ENCODE assay signal across 8 cellular contexts in the genomic region with DNA sequence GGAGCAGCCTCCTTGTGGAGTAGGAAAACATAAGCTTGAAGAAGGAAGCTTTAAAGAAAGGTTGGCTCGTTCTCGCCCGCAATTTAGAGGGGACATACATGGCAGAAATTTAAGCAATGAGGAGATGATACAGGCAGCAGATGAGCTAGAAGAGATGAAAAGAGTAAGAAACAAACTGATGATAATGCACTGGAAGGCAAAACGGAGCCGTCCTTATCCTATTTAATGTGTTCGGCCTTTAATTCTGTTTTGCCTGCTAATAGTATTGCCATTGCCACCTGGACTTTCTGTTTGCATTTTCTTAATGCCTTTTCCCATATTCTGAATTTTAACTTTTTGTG. TPM values are rescaled to one million over a fixed set of nuclear protein-coding genes. Genes with fewer than 3 reads are reported as not detected.
DNase-seq lines count a peak whose midpoint lies in the region; ATAC-seq and TF ChIP-seq lines count a peak whose summit lies in the region.

No MANE protein-coding gene starts in this region.

- H2AK5ac ChIP-seq in H9 (ENCODE audit: insufficient read length, low read length), result no peak overlapping the region

- no peak overlapping the region for H4K5ac ChIP-seq in H9 (ENCODE audit: insufficient read length, low read depth, low read length)

- no peak overlapping the region for H4K8ac ChIP-seq in H9 (replicated peaks; ENCODE audit: insufficient read length, low read depth, low read length)

- peak overlapping the region; percentile 54 for H3K4me2 ChIP-seq in H9 (ENCODE audit: insufficient read depth, insufficient read length, low read length)

- no peak overlapping the region for H2BK20ac ChIP-seq in H9 (ENCODE audit: low read depth, low read length, poor library complexity, severe bottlenecking)

- CTCF ChIA-PET in activated CD4-positive, alpha-beta memory T cell treated with anti-CD3 and anti-CD28 coated beads, Interleukin-2, amount 10 ng/mL, durations not matched to agents 7 days and 5 days (lab: Charles Lee), result no interaction called here

- no peak overlapping the region for H3K4ac ChIP-seq in H9 (ENCODE audit: low read depth, low read length)

- no peak overlapping the region for H2BK12ac ChIP-seq in H9 (ENCODE audit: insufficient read length, low read depth, low read length)

- no peak for DNase-seq in H9
- no peak for DNase-seq in activated CD4-positive, alpha-beta memory T cell treated with anti-CD3 and anti-CD28 coated beads, Interleukin-2, amount 10 ng/mL, durations not matched to agents 7 days and 5 days
- no peak for DNase-seq in iPS DF 6.9 (ENCODE audit: low read depth, low spot score)
- no peak for DNase-seq in stimulated activated effector memory CD8-positive, alpha-beta T cell treated with anti-CD3 and anti-CD28 coated beads, Interleukin-12 subunit alpha, Interleukin-12 subunit beta, amount 100 ng/mL, for 72 hours (ENCODE audit: low spot score in 2 of 2)
- no peak for DNase-seq in DMS53 treated with DMSO at 0.1 percent for 48 hours (lab: John Stamatoyannopoulos, UW; ENCODE audit: unreplicated experiment)
- DNase-seq in DMS79 (lab: John Stamatoyannopoulos, UW), result no peak
- no peak for DNase-seq in mucosa of gallbladder (ENCODE audit: low spot score)
- DNase-seq in CD1c-positive myeloid dendritic cell (ENCODE audit: extremely low spot score), result no peak

- peak overlapping the region; percentile 8; the same call in 1 of the 2 replicates for H3K4me3 ChIP-seq in iPS DF 6.9 (ENCODE audit: low read length)

- H2AFZ ChIP-seq in H9 (ENCODE audit: low read length), result peak overlapping the region; percentile 49

- H3K4me1 ChIP-seq in H9 (ENCODE audit: insufficient read depth, low read length) (no peaks in the 10 kb centered on the region), iPS DF 6.9 (ENCODE audit: control insufficient read depth, insufficient read depth, low read length) (no peaks in the 10 kb centered on the region)

- no peaks in the 10 kb centered on the region for H3K9me3 ChIP-seq in H9 (ENCODE audit: control insufficient read depth, low read depth, low read length)
- H3K9me3 ChIP-seq in iPS DF 6.9 (ENCODE audit: control insufficient read depth, insufficient read depth, low read length), result no peaks in the 10 kb centered on the region

- no peak for ATAC-seq in stimulated activated effector memory CD8-positive, alpha-beta T cell treated with anti-CD3 and anti-CD28 coated beads, Interleukin-12 subunit alpha, Interleukin-12 subunit beta, amount 100 ng/mL, for 72 hours

- no peak overlapping the region for H3K27ac ChIP-seq in H9 (ENCODE audit: insufficient read length, low read depth, low read length)
- no peak overlapping the region for H3K27ac ChIP-seq in iPS DF 6.9 (ENCODE audit: low read length)

- no peaks in the 10 kb centered on the region for H3K27me3 Mint-ChIP-seq in H9 (ENCODE audit: low read depth)
- no peaks in the 10 kb centered on the region for H3K27me3 Mint-ChIP-seq in activated CD4-positive, alpha-beta memory T cell treated with anti-CD3 and anti-CD28 coated beads, Interleukin-2, amount 10 ng/mL, durations not matched to agents 7 days and 5 days

- no peak overlapping the region for H2BK15ac ChIP-seq in H9 (ENCODE audit: low read depth, low read length)

- peaks cover 4% of the 10 kb centered on the region for H3K23me2 ChIP-seq in H9 (ENCODE audit: insufficient read length, low read depth, low read length, poor library complexity, severe bottlenecking)

- no peaks in the 10 kb centered on the region for H3K79me1 ChIP-seq in H9 (ENCODE audit: insufficient read depth, low read depth, low read length, poor library complexity, severe bottlenecking)

- no peak overlapping the region for H3T11ph ChIP-seq in H9 (ENCODE audit: low read length)

- no peak overlapping the region for H3K56ac ChIP-seq in H9 (ENCODE audit: insufficient read length, low read depth, low read length)

- peaks cover 6 to 8% of the 10 kb centered on the region in 2 experiments; a peak in 3 of 4 replicates for H3K4me1 Mint-ChIP-seq in H9
- H3K4me1 Mint-ChIP-seq in activated CD4-positive, alpha-beta memory T cell treated with anti-CD3 and anti-CD28 coated beads, Interleukin-2, amount 10 ng/mL, durations not matched to agents 7 days and 5 days, result peaks cover 18% of the 10 kb centered on the region
- H3K4me1 Mint-ChIP-seq in stimulated activated effector memory CD8-positive, alpha-beta T cell treated with anti-CD3 and anti-CD28 coated beads, Interleukin-12 subunit alpha, Interleukin-12 subunit beta, amount 100 ng/mL, for 72 hours, result peaks cover 18% of the 10 kb centered on the region

- no peak overlapping the region for H3K18ac ChIP-seq in H9 (ENCODE audit: insufficient read length, low read depth, low read length)

- no peaks in the 10 kb centered on the region for H4K20me1 ChIP-seq in H9 (ENCODE audit: control insufficient read depth, insufficient read depth, insufficient read length)

- H2BK5ac ChIP-seq in H9 (ENCODE audit: insufficient read length, low read length), result no peak overlapping the region

- no CpG with 5 or more reads among the region's 6 CpGs for WGBS in H9 (ENCODE audit: extremely low coverage, insufficient read length, low lambda C conversion rate)
- no CpG with 5 or more reads among the region's 6 CpGs for WGBS in iPS DF 6.9 (ENCODE audit: insufficient coverage, insufficient read length)

- H3K23ac ChIP-seq in H9 (ENCODE audit: insufficient read length, low read depth, low read length), result no peak overlapping the region

- no peaks in the 10 kb centered on the region for H3K79me2 ChIP-seq in H9 (ENCODE audit: insufficient read depth, low read length)

- H3K27me3 ChIP-seq in H9 (ENCODE audit: insufficient read depth, low read length) (no peaks in the 10 kb centered on the region), iPS DF 6.9 (ENCODE audit: control insufficient read depth, insufficient read depth, low read length) (no peaks in the 10 kb centered on the region)

- H3K9me3 Mint-ChIP-seq in H9, result peaks cover 0 to 20% of the 10 kb centered on the region in 2 experiments; a peak in 2 of 5 replicates
- no peaks in the 10 kb centered on the region for H3K9me3 Mint-ChIP-seq in activated CD4-positive, alpha-beta memory T cell treated with anti-CD3 and anti-CD28 coated beads, Interleukin-2, amount 10 ng/mL, durations not matched to agents 7 days and 5 days
- no peaks in the 10 kb centered on the region for H3K9me3 Mint-ChIP-seq in stimulated activated effector memory CD8-positive, alpha-beta T cell treated with anti-CD3 and anti-CD28 coated beads, Interleukin-12 subunit alpha, Interleukin-12 subunit beta, amount 100 ng/mL, for 72 hours

- no peak overlapping the region for H2BK120ac ChIP-seq in H9 (ENCODE audit: low read depth, low read length, poor library complexity, severe bottlenecking)

- TF ChIP-seq CTCF in H9 (conservative IDR thresholded peaks at IDR 0.05), result no peak

- H3K4me3 Mint-ChIP-seq in H9, result peak overlapping the region; percentile 86 to 94
- peak overlapping the region; percentile 80 for H3K4me3 Mint-ChIP-seq in activated CD4-positive, alpha-beta memory T cell treated with anti-CD3 and anti-CD28 coated beads, Interleukin-2, amount 10 ng/mL, durations not matched to agents 7 days and 5 days
- peak overlapping the region; percentile 86 for H3K4me3 Mint-ChIP-seq in stimulated activated effector memory CD8-positive, alpha-beta T cell treated with anti-CD3 and anti-CD28 coated beads, Interleukin-12 subunit alpha, Interleukin-12 subunit beta, amount 100 ng/mL, for 72 hours

- no peak overlapping the region for H3K14ac ChIP-seq in H9 (ENCODE audit: insufficient read depth, low read length)

- peak overlapping the region in 2 of 3 experiments; percentile 93 to 96; a peak in 3 of 7 replicates for H3K27ac Mint-ChIP-seq in H9
- no peak overlapping the region for H3K27ac Mint-ChIP-seq in activated CD4-positive, alpha-beta memory T cell treated with anti-CD3 and anti-CD28 coated beads, Interleukin-2, amount 10 ng/mL, durations not matched to agents 7 days and 5 days
- peak overlapping the region; percentile 89 for H3K27ac Mint-ChIP-seq in stimulated activated effector memory CD8-positive, alpha-beta T cell treated with anti-CD3 and anti-CD28 coated beads, Interleukin-12 subunit alpha, Interleukin-12 subunit beta, amount 100 ng/mL, for 72 hours

- H3K36me3 ChIP-seq in iPS DF 6.9 (ENCODE audit: control insufficient read depth, insufficient read depth, low read length), result no peaks in the 10 kb centered on the region

- no peak overlapping the region for H4K91ac ChIP-seq in H9 (ENCODE audit: insufficient read length, low read depth, low read length)

- POLR2A ChIA-PET in activated CD4-positive, alpha-beta memory T cell treated with anti-CD3 and anti-CD28 coated beads, Interleukin-2, amount 10 ng/mL, durations not matched to agents 7 days and 5 days (lab: Charles Lee), result interaction anchor here (2.1 kb wide), 1 partner anchor 56 kb away, joined by 6 read pairs; no protein-coding TSS in a partner anchor

- no peak overlapping the region for H3K9ac ChIP-seq in H9 (ENCODE audit: extremely low read depth, insufficient read length, low read length)

- no peaks in the 10 kb centered on the region for H3K36me3 Mint-ChIP-seq in H9 (ENCODE audit: insufficient read depth in 1 of 3, low read depth in 3 of 3)
- no peaks in the 10 kb centered on the region for H3K36me3 Mint-ChIP-seq in activated CD4-positive, alpha-beta memory T cell treated with anti-CD3 and anti-CD28 coated beads, Interleukin-2, amount 10 ng/mL, durations not matched to agents 7 days and 5 days (ENCODE audit: low read depth)
- H3K36me3 Mint-ChIP-seq in stimulated activated effector memory CD8-positive, alpha-beta T cell treated with anti-CD3 and anti-CD28 coated beads, Interleukin-12 subunit alpha, Interleukin-12 subunit beta, amount 100 ng/mL, for 72 hours, result no peaks in the 10 kb centered on the region

RNA-seq across cellular contexts. Expression of gene TCEAL1, which starts 1.4 kb away (rescaled TPM):
- 3.0 and 4.1 TPM in 2 replicates for total RNA-seq in H9 (2021)
- total RNA-seq in activated CD4-positive, alpha-beta memory T cell treated with anti-CD3 and anti-CD28 coated beads, Interleukin-2, amount 10 ng/mL, durations not matched to agents 7 days and 5 days, result 1 to 10 TPM; 6.5 to 6.7 TPM
- 37.5 TPM for total RNA-seq in mucosa of gallbladder

RNA-seq across cellular contexts. Expression of gene TCEAL3, which starts 22.4 kb away (rescaled TPM):
- 10.3 and 11.1 TPM in 2 replicates for total RNA-seq in H9 (2021)
- 1 to 10 TPM; 2.5 to 3.0 TPM for total RNA-seq in activated CD4-positive, alpha-beta memory T cell treated with anti-CD3 and anti-CD28 coated beads, Interleukin-2, amount 10 ng/mL, durations not matched to agents 7 days and 5 days
- total RNA-seq in mucosa of gallbladder, result 34.2 TPM

RNA-seq across cellular contexts. Expression of gene TCEAL4, which starts 44.8 kb away (rescaled TPM):
- total RNA-seq in H9 (2021) (49.9 and 53.0 TPM in 2 replicates), mucosa of gallbladder (86.4 TPM)
- total RNA-seq in activated CD4-positive, alpha-beta memory T cell treated with anti-CD3 and anti-CD28 coated beads, Interleukin-2, amount 10 ng/mL, durations not matched to agents 7 days and 5 days, result 1 to 10 TPM; 3.4 to 4.7 TPM

RNA-seq across cellular contexts. Expression of gene MORF4L2, which starts 56.4 kb away (rescaled TPM):
- total RNA-seq in H9 (2021) (367 and 378 TPM in 2 replicates), mucosa of gallbladder (254 TPM)
- 100 to 1,000 TPM; 134 to 135 TPM for total RNA-seq in activated CD4-positive, alpha-beta memory T cell treated with anti-CD3 and anti-CD28 coated beads, Interleukin-2, amount 10 ng/mL, durations not matched to agents 7 days and 5 days
